Comparison of ENCODE assay signal across 16 cellular contexts in genomic region chr3:22569570-22569969, GRCh38.
A peak's percentile ranks its signal among the peaks of the same experiment; 100 is the strongest.
DNase-seq lines count a peak whose midpoint lies in the region; ATAC-seq and TF ChIP-seq lines count a peak whose summit lies in the region.
"Had no signal": no experiment of that assay in that cellular context is flagged by ENCODE, and none has a peak within 500 bp of the region (broad histone marks: within the 10 kb centered on the region; RNA-seq: fewer than 3 reads in every experiment).

No MANE protein-coding gene starts in this region.

- DNase-seq in NCI-H82 (lab: John Stamatoyannopoulos, UW) (peak; percentile 9), NCI-H82 treated with DMSO at 0.1 percent for 48 hours (lab: John Stamatoyannopoulos, UW; ENCODE audit: unreplicated experiment) (no peak), hepatocyte (ENCODE audit: low spot score) (peak; percentile 25), renal cortical epithelial cell (ENCODE audit: low read depth) (peak; percentile 27), T-helper 17 cell (no peak)
- DNase-seq: CD8-positive, alpha-beta T cell; COR-L47; DMS53; GOT3; H9 had no signal

- no peaks in the 10 kb centered on the region for H3K79me2 ChIP-seq in Loucy (ENCODE audit: insufficient read depth, low read length)
- H3K79me2 ChIP-seq in hepatocyte, result no peaks in the 10 kb centered on the region

- H2AFZ ChIP-seq in Loucy (ENCODE audit: low read length) (peak overlapping the region; percentile 54; the same call in 1 of the 2 replicates), hepatocyte (no peak overlapping the region)

- no peaks in the 10 kb centered on the region for H4K20me1 ChIP-seq in Loucy (ENCODE audit: insufficient read depth, low read length, poor library complexity, severe bottlenecking)
- no peaks in the 10 kb centered on the region for H4K20me1 ChIP-seq in hepatocyte (ENCODE audit: insufficient read depth, poor library complexity, severe bottlenecking)

- WGBS in hepatocyte (ENCODE audit: low lambda C conversion rate, missing lambda C conversion rate), result 50% methylated on average over 2 of the region's 2 CpGs

- H3K9me3 ChIP-seq in Loucy (ENCODE audit: insufficient read depth, low read depth, low read length) (no peaks in the 10 kb centered on the region), hepatocyte (ENCODE audit: low read depth) (no peaks in the 10 kb centered on the region), T-helper 17 cell (ENCODE audit: control insufficient read depth, low read length, poor library complexity, severe bottlenecking) (no peaks in the 10 kb centered on the region)

- no peaks in the 10 kb centered on the region for H3K27me3 ChIP-seq in Loucy (ENCODE audit: insufficient read depth, low read length, poor library complexity, severe bottlenecking)
- no peaks in the 10 kb centered on the region for H3K27me3 ChIP-seq in hepatocyte

- TF ChIP-seq CTCF in Loucy (conservative IDR thresholded peaks at IDR 0.05; ENCODE audit: low read length), result no peak
- TF ChIP-seq CTCF in hepatocyte (IDR thresholded peaks at IDR 0.05; ENCODE audit: poor library complexity), result no peak

- H3K9me2 ChIP-seq in Loucy (replicated peaks; ENCODE audit: low read depth, low read length) (no peaks in the 10 kb centered on the region), hepatocyte (replicated peaks; ENCODE audit: insufficient read depth) (no peaks in the 10 kb centered on the region)

- H3K4me2 ChIP-seq in Loucy (ENCODE audit: low read depth, low read length, poor library complexity, severe bottlenecking) (no peak overlapping the region), hepatocyte (peak overlapping the region; percentile 32)

- H3K27me3 Mint-ChIP-seq in T-helper 17 cell, result no peaks in the 10 kb centered on the region

- H3K4me3 ChIP-seq in Loucy (ENCODE audit: low read length, poor library complexity, severe bottlenecking) (no peak overlapping the region), hepatocyte (no peak overlapping the region)
- H3K4me3 ChIP-seq: K562 had no signal

- H3F3A ChIP-seq in Loucy (ENCODE audit: low read depth), result no peaks in the 10 kb centered on the region

- H3K9ac ChIP-seq in Loucy (ENCODE audit: low read depth, low read length, poor library complexity, severe bottlenecking), result no peak overlapping the region

- no peaks in the 10 kb centered on the region for H3K36me3 Mint-ChIP-seq in T-helper 17 cell (ENCODE audit: low read depth)
- H3K36me3 Mint-ChIP-seq: CD14-positive monocyte; CD8-positive, alpha-beta T cell had no signal

- peaks cover 3% of the 10 kb centered on the region for H3K4me1 ChIP-seq in Loucy (ENCODE audit: insufficient read depth, low read length, poor library complexity, severe bottlenecking)
- H3K4me1 ChIP-seq in hepatocyte (ENCODE audit: insufficient read depth), result no peaks in the 10 kb centered on the region

- no peak overlapping the region for H3K27ac ChIP-seq in hepatocyte
- H3K27ac ChIP-seq: 22Rv1 had no signal

- no peak overlapping the region for H3K4me3 Mint-ChIP-seq in T-helper 17 cell
- H3K4me3 Mint-ChIP-seq: CD14-positive monocyte; CD8-positive, alpha-beta T cell; H9 had no signal

- H3K4me1 Mint-ChIP-seq in T-helper 17 cell, result no peaks in the 10 kb centered on the region
- H3K4me1 Mint-ChIP-seq: CD14-positive monocyte, H9 had no signal

- H3K36me3 ChIP-seq in Loucy (ENCODE audit: insufficient read depth, low read length) (no peaks in the 10 kb centered on the region), hepatocyte (replicated peaks; ENCODE audit: insufficient read depth, low read depth) (no peaks in the 10 kb centered on the region)

- no peak overlapping the region for H3K27ac Mint-ChIP-seq in T-helper 17 cell
- H3K27ac Mint-ChIP-seq: CD14-positive monocyte; CD8-positive, alpha-beta T cell; H9 had no signal

- ATAC-seq in T-helper 17 cell (no peak), HG03175 (IDR thresholded peaks at IDR 0.05; ENCODE audit: unreplicated experiment) (no peak), HG03045 (IDR thresholded peaks at IDR 0.05; ENCODE audit: unreplicated experiment) (no peak)
- ATAC-seq: CD8-positive, alpha-beta T cell; K562 had no signal

Comparison
In these comparisons a context has a peak if more than half of its experiments do, and no peak if none do; other contexts are left out.
1. DNase-seq: peak in NCI-H82 (single experiment), hepatocyte (single experiment) and renal cortical epithelial cell (single experiment); none in NCI-H82 treated with DMSO at 0.1 percent for 48 hours (single experiment) and T-helper 17 cell (0 of 3).